In the genomic region with DNA sequence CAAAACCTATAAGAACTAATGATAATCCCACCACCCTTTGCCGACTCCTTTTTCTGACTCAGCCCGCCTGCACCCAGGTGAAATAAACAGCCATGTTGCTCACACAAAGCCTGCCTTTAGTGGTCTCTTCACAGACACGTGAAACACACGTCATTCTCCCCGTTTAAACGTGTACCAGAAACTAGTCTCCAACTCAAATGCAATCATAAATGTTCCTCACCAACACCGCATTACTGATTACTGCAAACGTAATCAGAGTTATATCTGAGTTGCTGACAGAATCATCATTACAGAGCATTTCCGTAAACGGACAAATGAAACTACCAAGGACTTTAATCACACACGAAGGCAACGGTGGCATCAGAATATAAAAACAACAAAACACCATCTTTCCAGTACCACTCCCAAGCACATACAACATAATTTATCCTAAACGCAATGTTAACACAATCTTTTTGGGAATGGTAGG, we compare ENCODE assay signal across 1 cellular context.
TF ChIP-seq lines count a peak whose summit lies in the region.

No MANE protein-coding gene starts in this region.

TF ChIP-seq in K562, 482 proteins besides CTCF, POLR2A, EP300 and RAD21 (continued from another document and continues in another):
- TF ChIP-seq, protein P1, sequence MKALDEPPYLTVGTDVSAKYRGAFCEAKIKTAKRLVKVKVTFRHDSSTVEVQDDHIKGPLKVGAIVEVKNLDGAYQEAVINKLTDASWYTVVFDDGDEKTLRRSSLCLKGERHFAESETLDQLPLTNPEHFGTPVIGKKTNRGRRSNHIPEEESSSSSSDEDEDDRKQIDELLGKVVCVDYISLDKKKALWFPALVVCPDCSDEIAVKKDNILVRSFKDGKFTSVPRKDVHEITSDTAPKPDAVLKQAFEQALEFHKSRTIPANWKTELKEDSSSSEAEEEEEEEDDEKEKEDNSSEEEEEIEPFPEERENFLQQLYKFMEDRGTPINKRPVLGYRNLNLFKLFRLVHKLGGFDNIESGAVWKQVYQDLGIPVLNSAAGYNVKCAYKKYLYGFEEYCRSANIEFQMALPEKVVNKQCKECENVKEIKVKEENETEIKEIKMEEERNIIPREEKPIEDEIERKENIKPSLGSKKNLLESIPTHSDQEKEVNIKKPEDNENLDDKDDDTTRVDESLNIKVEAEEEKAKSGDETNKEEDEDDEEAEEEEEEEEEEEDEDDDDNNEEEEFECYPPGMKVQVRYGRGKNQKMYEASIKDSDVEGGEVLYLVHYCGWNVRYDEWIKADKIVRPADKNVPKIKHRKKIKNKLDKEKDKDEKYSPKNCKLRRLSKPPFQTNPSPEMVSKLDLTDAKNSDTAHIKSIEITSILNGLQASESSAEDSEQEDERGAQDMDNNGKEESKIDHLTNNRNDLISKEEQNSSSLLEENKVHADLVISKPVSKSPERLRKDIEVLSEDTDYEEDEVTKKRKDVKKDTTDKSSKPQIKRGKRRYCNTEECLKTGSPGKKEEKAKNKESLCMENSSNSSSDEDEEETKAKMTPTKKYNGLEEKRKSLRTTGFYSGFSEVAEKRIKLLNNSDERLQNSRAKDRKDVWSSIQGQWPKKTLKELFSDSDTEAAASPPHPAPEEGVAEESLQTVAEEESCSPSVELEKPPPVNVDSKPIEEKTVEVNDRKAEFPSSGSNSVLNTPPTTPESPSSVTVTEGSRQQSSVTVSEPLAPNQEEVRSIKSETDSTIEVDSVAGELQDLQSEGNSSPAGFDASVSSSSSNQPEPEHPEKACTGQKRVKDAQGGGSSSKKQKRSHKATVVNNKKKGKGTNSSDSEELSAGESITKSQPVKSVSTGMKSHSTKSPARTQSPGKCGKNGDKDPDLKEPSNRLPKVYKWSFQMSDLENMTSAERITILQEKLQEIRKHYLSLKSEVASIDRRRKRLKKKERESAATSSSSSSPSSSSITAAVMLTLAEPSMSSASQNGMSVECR (CRISPR knock-in tag; IDR thresholded peaks at IDR 0.05), result peak; percentile 48; the same call in 1 of the 2 replicates
- TF ChIP-seq FOXK2 (conservative IDR thresholded peaks at IDR 0.05 in 1 of 2, IDR thresholded peaks at IDR 0.05 in 1 of 2; ENCODE audit: low read depth in 2 of 2), result peak in 1 of 2 experiments; percentile 45; a peak in 1 of 4 replicates
- TF ChIP-seq, protein P2, sequence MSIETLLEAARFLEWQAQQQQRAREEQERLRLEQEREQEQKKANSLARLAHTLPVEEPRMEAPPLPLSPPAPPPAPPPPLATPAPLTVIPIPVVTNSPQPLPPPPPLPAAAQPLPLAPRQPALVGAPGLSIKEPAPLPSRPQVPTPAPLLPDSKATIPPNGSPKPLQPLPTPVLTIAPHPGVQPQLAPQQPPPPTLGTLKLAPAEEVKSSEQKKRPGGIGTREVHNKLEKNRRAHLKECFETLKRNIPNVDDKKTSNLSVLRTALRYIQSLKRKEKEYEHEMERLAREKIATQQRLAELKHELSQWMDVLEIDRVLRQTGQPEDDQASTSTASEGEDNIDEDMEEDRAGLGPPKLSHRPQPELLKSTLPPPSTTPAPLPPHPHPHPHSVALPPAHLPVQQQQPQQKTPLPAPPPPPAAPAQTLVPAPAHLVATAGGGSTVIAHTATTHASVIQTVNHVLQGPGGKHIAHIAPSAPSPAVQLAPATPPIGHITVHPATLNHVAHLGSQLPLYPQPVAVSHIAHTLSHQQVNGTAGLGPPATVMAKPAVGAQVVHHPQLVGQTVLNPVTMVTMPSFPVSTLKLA (conservative IDR thresholded peaks at IDR 0.05), result peak; percentile 45 to 77; a peak in 2 of 4 replicates
- TF ChIP-seq ILF3 (IDR thresholded peaks at IDR 0.05; ENCODE audit: borderline replicate concordance), result no peak
- TF ChIP-seq, protein P3, sequence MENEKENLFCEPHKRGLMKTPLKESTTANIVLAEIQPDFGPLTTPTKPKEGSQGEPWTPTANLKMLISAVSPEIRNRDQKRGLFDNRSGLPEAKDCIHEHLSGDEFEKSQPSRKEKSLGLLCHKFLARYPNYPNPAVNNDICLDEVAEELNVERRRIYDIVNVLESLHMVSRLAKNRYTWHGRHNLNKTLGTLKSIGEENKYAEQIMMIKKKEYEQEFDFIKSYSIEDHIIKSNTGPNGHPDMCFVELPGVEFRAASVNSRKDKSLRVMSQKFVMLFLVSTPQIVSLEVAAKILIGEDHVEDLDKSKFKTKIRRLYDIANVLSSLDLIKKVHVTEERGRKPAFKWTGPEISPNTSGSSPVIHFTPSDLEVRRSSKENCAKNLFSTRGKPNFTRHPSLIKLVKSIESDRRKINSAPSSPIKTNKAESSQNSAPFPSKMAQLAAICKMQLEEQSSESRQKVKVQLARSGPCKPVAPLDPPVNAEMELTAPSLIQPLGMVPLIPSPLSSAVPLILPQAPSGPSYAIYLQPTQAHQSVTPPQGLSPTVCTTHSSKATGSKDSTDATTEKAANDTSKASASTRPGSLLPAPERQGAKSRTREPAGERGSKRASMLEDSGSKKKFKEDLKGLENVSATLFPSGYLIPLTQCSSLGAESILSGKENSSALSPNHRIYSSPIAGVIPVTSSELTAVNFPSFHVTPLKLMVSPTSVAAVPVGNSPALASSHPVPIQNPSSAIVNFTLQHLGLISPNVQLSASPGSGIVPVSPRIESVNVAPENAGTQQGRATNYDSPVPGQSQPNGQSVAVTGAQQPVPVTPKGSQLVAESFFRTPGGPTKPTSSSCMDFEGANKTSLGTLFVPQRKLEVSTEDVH (IDR thresholded peaks at IDR 0.05; ENCODE audit: low read depth, partially characterized antibody), result no peak
- TF ChIP-seq, protein P4, sequence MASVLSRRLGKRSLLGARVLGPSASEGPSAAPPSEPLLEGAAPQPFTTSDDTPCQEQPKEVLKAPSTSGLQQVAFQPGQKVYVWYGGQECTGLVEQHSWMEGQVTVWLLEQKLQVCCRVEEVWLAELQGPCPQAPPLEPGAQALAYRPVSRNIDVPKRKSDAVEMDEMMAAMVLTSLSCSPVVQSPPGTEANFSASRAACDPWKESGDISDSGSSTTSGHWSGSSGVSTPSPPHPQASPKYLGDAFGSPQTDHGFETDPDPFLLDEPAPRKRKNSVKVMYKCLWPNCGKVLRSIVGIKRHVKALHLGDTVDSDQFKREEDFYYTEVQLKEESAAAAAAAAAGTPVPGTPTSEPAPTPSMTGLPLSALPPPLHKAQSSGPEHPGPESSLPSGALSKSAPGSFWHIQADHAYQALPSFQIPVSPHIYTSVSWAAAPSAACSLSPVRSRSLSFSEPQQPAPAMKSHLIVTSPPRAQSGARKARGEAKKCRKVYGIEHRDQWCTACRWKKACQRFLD (CRISPR knock-in tag; IDR thresholded peaks at IDR 0.05), result no peak
- no peak for TF ChIP-seq ZNF57 (CRISPR knock-in tag; IDR thresholded peaks at IDR 0.05)
- no peak for TF ChIP-seq BDP1 (IDR thresholded peaks at IDR 0.05; ENCODE audit: insufficient read depth, insufficient read length)
- no peak for TF ChIP-seq MTA1 (IDR thresholded peaks at IDR 0.05; ENCODE audit: borderline replicate concordance)
- TF ChIP-seq NCOA4 (IDR thresholded peaks at IDR 0.05; ENCODE audit: partially characterized antibody), result no peak
- TF ChIP-seq, protein P5, sequence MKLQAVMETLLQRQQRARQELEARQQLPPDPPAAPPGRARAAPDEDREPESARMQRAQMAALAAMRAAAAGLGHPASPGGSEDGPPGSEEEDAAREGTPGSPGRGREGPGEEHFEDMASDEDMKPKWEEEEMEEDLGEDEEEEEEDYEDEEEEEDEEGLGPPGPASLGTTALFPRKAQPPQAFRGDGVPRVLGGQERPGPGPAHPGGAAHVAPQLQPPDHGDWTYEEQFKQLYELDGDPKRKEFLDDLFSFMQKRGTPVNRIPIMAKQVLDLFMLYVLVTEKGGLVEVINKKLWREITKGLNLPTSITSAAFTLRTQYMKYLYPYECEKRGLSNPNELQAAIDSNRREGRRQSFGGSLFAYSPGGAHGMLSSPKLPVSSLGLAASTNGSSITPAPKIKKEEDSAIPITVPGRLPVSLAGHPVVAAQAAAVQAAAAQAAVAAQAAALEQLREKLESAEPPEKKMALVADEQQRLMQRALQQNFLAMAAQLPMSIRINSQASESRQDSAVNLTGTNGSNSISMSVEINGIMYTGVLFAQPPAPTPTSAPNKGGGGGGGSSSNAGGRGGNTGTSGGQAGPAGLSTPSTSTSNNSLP (IDR thresholded peaks at IDR 0.05; ENCODE audit: borderline replicate concordance, low read depth, low read length), result no peak
- no peak for TF ChIP-seq IFI16 (CRISPR knock-in tag; IDR thresholded peaks at IDR 0.05)
- no peak for TF ChIP-seq NFE2L1 (tag; IDR thresholded peaks at IDR 0.05; ENCODE audit: borderline replicate concordance, low read depth)
- no peak for TF ChIP-seq ZNF79 (CRISPR knock-in tag; IDR thresholded peaks at IDR 0.05; ENCODE audit: low read depth)
- no peak for TF ChIP-seq PYGO2 (tag; IDR thresholded peaks at IDR 0.05)
- peak; percentile 13; the same call in 1 of the 2 replicates for TF ChIP-seq TEAD4 (IDR thresholded peaks at IDR 0.05; ENCODE audit: low read length)
- no peak for TF ChIP-seq TEAD4 (CRISPR knock-in tag; IDR thresholded peaks at IDR 0.05; ENCODE audit: borderline replicate concordance)
- TF ChIP-seq SLC30A9 (CRISPR knock-in tag; IDR thresholded peaks at IDR 0.05), result no peak
- no peak for TF ChIP-seq ZFPM2 (CRISPR knock-in tag; IDR thresholded peaks at IDR 0.05)
- TF ChIP-seq, protein P6, sequence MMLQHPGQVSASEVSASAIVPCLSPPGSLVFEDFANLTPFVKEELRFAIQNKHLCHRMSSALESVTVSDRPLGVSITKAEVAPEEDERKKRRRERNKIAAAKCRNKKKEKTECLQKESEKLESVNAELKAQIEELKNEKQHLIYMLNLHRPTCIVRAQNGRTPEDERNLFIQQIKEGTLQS (IDR thresholded peaks at IDR 0.05), result peak; percentile 50
- TF ChIP-seq, protein P6 (CRISPR knock-in tag; conservative IDR thresholded peaks at IDR 0.05), result no peak
- TF ChIP-seq, protein P7, sequence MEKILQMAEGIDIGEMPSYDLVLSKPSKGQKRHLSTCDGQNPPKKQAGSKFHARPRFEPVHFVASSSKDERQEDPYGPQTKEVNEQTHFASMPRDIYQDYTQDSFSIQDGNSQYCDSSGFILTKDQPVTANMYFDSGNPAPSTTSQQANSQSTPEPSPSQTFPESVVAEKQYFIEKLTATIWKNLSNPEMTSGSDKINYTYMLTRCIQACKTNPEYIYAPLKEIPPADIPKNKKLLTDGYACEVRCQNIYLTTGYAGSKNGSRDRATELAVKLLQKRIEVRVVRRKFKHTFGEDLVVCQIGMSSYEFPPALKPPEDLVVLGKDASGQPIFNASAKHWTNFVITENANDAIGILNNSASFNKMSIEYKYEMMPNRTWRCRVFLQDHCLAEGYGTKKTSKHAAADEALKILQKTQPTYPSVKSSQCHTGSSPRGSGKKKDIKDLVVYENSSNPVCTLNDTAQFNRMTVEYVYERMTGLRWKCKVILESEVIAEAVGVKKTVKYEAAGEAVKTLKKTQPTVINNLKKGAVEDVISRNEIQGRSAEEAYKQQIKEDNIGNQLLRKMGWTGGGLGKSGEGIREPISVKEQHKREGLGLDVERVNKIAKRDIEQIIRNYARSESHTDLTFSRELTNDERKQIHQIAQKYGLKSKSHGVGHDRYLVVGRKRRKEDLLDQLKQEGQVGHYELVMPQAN (IDR thresholded peaks at IDR 0.05; ENCODE audit: borderline replicate concordance), result peak; percentile 61; the same call in 1 of the 2 replicates
- TF ChIP-seq, protein P8, sequence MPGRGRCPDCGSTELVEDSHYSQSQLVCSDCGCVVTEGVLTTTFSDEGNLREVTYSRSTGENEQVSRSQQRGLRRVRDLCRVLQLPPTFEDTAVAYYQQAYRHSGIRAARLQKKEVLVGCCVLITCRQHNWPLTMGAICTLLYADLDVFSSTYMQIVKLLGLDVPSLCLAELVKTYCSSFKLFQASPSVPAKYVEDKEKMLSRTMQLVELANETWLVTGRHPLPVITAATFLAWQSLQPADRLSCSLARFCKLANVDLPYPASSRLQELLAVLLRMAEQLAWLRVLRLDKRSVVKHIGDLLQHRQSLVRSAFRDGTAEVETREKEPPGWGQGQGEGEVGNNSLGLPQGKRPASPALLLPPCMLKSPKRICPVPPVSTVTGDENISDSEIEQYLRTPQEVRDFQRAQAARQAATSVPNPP (IDR thresholded peaks at IDR 0.05; ENCODE audit: borderline replicate concordance, insufficient read depth, insufficient read length), result no peak
- TF ChIP-seq DDX20 (tag; IDR thresholded peaks at IDR 0.05; ENCODE audit: low read depth), result no peak
- peak in 1 of 2 experiments; percentile 9; a peak in 1 of 4 replicates for TF ChIP-seq MAZ (CRISPR knock-in tag; conservative IDR thresholded peaks at IDR 0.05 in 1 of 2, IDR thresholded peaks at IDR 0.05 in 1 of 2)
- TF ChIP-seq HNRNPH1 (optimal IDR thresholded peaks at IDR 0.05; ENCODE audit: low read depth, low read length), result no peak
- no peak for TF ChIP-seq CBFA2T3 (IDR thresholded peaks at IDR 0.05)
- no peak for TF ChIP-seq ZNF217 (CRISPR knock-in tag; IDR thresholded peaks at IDR 0.05)
- no peak for TF ChIP-seq TOE1 (IDR thresholded peaks at IDR 0.05; ENCODE audit: borderline replicate concordance)
- TF ChIP-seq TOE1 (CRISPR knock-in tag; IDR thresholded peaks at IDR 0.05; ENCODE audit: borderline replicate concordance, low read depth), result no peak
- no peak for TF ChIP-seq TEAD2 (tag; IDR thresholded peaks at IDR 0.05)
- no peak for TF ChIP-seq ZNF589 (CRISPR knock-in tag; IDR thresholded peaks at IDR 0.05; ENCODE audit: low read depth)
- no peak for TF ChIP-seq SMAD2 (IDR thresholded peaks at IDR 0.05; ENCODE audit: low read depth, low read length)
- TF ChIP-seq, protein P9, sequence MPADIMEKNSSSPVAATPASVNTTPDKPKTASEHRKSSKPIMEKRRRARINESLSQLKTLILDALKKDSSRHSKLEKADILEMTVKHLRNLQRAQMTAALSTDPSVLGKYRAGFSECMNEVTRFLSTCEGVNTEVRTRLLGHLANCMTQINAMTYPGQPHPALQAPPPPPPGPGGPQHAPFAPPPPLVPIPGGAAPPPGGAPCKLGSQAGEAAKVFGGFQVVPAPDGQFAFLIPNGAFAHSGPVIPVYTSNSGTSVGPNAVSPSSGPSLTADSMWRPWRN (IDR thresholded peaks at IDR 0.05; ENCODE audit: low read depth), result no peak
- TF ChIP-seq ZNF24 (IDR thresholded peaks at IDR 0.05), result no peak
- no peak for TF ChIP-seq STAT5B (CRISPR knock-in tag; IDR thresholded peaks at IDR 0.05)
- TF ChIP-seq, protein P10, sequence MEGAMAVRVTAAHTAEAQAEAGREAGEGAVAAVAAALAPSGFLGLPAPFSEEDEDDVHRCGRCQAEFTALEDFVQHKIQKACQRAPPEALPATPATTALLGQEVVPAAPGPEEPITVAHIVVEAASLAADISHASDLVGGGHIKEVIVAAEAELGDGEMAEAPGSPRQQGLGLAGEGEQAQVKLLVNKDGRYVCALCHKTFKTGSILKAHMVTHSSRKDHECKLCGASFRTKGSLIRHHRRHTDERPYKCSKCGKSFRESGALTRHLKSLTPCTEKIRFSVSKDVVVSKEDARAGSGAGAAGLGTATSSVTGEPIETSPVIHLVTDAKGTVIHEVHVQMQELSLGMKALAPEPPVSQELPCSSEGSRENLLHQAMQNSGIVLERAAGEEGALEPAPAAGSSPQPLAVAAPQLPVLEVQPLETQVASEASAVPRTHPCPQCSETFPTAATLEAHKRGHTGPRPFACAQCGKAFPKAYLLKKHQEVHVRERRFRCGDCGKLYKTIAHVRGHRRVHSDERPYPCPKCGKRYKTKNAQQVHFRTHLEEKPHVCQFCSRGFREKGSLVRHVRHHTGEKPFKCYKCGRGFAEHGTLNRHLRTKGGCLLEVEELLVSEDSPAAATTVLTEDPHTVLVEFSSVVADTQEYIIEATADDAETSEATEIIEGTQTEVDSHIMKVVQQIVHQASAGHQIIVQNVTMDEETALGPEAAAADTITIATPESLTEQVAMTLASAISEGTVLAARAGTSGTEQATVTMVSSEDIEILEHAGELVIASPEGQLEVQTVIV (CRISPR knock-in tag; IDR thresholded peaks at IDR 0.05; ENCODE audit: borderline replicate concordance), result no peak
- TF ChIP-seq ASH1L (IDR thresholded peaks at IDR 0.05; ENCODE audit: borderline replicate concordance, low read depth, partially characterized antibody), result no peak
- no peak for TF ChIP-seq SOX6 (IDR thresholded peaks at IDR 0.05)
- no peak for TF ChIP-seq RB1 (IDR thresholded peaks at IDR 0.05; ENCODE audit: low read depth)
